In genomic region chr2:19538411-19538963, GRCh38 we compare ENCODE assay signal across 1 cellular context.
TF ChIP-seq lines count a peak whose summit lies in the region.

No MANE protein-coding gene starts in this region.

TF ChIP-seq in GM12878, 131 proteins besides CTCF, POLR2A, EP300 and RAD21 (continued from another document):
- TF ChIP-seq, protein P1, sequence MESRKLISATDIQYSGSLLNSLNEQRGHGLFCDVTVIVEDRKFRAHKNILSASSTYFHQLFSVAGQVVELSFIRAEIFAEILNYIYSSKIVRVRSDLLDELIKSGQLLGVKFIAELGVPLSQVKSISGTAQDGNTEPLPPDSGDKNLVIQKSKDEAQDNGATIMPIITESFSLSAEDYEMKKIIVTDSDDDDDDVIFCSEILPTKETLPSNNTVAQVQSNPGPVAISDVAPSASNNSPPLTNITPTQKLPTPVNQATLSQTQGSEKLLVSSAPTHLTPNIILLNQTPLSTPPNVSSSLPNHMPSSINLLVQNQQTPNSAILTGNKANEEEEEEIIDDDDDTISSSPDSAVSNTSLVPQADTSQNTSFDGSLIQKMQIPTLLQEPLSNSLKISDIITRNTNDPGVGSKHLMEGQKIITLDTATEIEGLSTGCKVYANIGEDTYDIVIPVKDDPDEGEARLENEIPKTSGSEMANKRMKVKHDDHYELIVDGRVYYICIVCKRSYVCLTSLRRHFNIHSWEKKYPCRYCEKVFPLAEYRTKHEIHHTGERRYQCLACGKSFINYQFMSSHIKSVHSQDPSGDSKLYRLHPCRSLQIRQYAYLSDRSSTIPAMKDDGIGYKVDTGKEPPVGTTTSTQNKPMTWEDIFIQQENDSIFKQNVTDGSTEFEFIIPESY (IDR thresholded peaks at IDR 0.05): no peak
- TF ChIP-seq, protein P2, sequence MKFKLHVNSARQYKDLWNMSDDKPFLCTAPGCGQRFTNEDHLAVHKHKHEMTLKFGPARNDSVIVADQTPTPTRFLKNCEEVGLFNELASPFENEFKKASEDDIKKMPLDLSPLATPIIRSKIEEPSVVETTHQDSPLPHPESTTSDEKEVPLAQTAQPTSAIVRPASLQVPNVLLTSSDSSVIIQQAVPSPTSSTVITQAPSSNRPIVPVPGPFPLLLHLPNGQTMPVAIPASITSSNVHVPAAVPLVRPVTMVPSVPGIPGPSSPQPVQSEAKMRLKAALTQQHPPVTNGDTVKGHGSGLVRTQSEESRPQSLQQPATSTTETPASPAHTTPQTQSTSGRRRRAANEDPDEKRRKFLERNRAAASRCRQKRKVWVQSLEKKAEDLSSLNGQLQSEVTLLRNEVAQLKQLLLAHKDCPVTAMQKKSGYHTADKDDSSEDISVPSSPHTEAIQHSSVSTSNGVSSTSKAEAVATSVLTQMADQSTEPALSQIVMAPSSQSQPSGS (IDR thresholded peaks at IDR 0.05; ENCODE audit: low read length): no peak
- TF ChIP-seq NFYA (IDR thresholded peaks at IDR 0.05; ENCODE audit: borderline replicate concordance, low read depth, low read length) (no peak), BCL11A (IDR thresholded peaks at IDR 0.05; ENCODE audit: low read depth, low read length) (no peak), FOXK2 (IDR thresholded peaks at IDR 0.05) (no peak), NBN (IDR thresholded peaks at IDR 0.05) (no peak), MEF2A (IDR thresholded peaks at IDR 0.05; ENCODE audit: insufficient read depth, low read depth, low read length) (no peak)
- TF ChIP-seq, protein P3, sequence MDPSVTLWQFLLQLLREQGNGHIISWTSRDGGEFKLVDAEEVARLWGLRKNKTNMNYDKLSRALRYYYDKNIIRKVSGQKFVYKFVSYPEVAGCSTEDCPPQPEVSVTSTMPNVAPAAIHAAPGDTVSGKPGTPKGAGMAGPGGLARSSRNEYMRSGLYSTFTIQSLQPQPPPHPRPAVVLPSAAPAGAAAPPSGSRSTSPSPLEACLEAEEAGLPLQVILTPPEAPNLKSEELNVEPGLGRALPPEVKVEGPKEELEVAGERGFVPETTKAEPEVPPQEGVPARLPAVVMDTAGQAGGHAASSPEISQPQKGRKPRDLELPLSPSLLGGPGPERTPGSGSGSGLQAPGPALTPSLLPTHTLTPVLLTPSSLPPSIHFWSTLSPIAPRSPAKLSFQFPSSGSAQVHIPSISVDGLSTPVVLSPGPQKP (IDR thresholded peaks at IDR 0.05; ENCODE audit: low read depth, low read length): no peak
